ENCODE assay signal across 8 cellular contexts in the genomic region with DNA sequence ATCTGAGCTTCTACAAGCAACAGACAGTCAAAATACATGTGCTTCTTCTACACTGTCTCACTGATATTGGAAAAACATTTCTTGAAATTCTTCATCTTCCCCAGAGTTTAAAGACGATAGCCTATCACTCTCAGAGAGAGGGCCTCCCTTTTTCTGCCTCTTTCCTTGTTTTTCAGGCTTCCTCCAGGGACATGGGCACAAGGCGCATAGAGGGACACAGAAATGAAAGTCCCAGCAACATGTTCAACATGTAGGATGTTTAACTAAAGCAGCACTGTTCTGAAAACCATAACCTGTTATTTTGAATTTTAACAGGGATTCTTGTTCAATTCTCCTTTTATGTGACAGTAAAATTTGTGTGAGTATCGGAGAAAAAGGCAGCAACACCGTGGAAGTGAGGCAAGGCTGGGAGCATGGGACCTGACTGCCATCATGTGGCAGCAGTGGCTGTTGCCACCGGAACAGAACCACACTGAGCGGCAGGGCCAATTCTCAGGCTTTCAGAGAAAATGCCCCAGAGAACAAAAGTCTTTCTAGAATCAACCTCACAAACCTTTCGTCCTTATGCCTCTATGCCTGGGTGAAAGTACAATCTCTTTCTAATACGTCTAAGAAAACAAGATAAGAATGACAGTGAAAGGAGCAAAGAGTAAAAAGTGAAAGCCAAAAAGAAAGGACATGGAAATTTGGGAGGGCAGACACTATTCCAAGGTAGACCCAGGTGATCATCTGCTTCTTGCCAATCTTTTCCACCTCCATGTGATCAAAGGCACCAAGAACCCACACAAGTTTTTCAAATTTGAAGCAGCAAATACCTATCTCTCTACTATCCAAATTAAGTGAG. TPM values are rescaled to one million over a fixed set of nuclear protein-coding genes. Genes with fewer than 3 reads are reported as not detected.
DNase-seq lines count a peak whose midpoint lies in the region; ATAC-seq and TF ChIP-seq lines count a peak whose summit lies in the region.

No MANE protein-coding gene starts in this region.

- DNase-seq in NCI-H345 (lab: John Stamatoyannopoulos, UW) (peak; percentile 2), NCI-H345 treated with DMSO at 0.1 percent for 48 hours (lab: John Stamatoyannopoulos, UW; ENCODE audit: unreplicated experiment) (no peak), SHP77 (lab: John Stamatoyannopoulos, UW) (peak; percentile 50), epithelial cell of proximal tubule (ENCODE audit: low read depth) (no peak), myocyte (ENCODE audit: low read depth) (peak; percentile 69)

- ATAC-seq in HG02678 (IDR thresholded peaks at IDR 0.05; ENCODE audit: unreplicated experiment): peak; percentile 65
- no peak for ATAC-seq in GM18520 (IDR thresholded peaks at IDR 0.05; ENCODE audit: unreplicated experiment)
- ATAC-seq in GM21526 (IDR thresholded peaks at IDR 0.05; ENCODE audit: low FRiP score, unreplicated experiment): no peak

- no peak overlapping the region for H3K4me3 ChIP-seq in epithelial cell of proximal tubule (ENCODE audit: low read depth, low read length)

- TF ChIP-seq CTCF in epithelial cell of proximal tubule (conservative IDR thresholded peaks at IDR 0.05; ENCODE audit: low read depth, low read length): peak; percentile 90

RNA-seq across cellular contexts. Expression of a gene that starts 54.5 kb away (rescaled TPM):
- total RNA-seq in epithelial cell of proximal tubule (9.0 and 11.4 TPM in 2 replicates), myocyte (2.3 and 6.6 TPM in 2 replicates)
- polyA plus RNA-seq in myocyte (2012): 6.6 TPM

Comparison
In these comparisons a context has a peak if more than half of its experiments do, and no peak if none do; other contexts are left out.
1. DNase-seq: peak in NCI-H345 (single experiment), SHP77 (2 of 2) and myocyte (single experiment); none in NCI-H345 treated with DMSO at 0.1 percent for 48 hours (single experiment) and epithelial cell of proximal tubule (single experiment).